1 cellular context compared by ENCODE assay signal in genomic region chr9:136799854-136800657, GRCh38.
TF ChIP-seq lines count a peak whose summit lies in the region.

No MANE protein-coding gene starts in this region.

TF ChIP-seq in HepG2, 621 proteins besides CTCF, POLR2A, EP300 and RAD21 (continued from another document and continues in another):
- TF ChIP-seq, protein P1, sequence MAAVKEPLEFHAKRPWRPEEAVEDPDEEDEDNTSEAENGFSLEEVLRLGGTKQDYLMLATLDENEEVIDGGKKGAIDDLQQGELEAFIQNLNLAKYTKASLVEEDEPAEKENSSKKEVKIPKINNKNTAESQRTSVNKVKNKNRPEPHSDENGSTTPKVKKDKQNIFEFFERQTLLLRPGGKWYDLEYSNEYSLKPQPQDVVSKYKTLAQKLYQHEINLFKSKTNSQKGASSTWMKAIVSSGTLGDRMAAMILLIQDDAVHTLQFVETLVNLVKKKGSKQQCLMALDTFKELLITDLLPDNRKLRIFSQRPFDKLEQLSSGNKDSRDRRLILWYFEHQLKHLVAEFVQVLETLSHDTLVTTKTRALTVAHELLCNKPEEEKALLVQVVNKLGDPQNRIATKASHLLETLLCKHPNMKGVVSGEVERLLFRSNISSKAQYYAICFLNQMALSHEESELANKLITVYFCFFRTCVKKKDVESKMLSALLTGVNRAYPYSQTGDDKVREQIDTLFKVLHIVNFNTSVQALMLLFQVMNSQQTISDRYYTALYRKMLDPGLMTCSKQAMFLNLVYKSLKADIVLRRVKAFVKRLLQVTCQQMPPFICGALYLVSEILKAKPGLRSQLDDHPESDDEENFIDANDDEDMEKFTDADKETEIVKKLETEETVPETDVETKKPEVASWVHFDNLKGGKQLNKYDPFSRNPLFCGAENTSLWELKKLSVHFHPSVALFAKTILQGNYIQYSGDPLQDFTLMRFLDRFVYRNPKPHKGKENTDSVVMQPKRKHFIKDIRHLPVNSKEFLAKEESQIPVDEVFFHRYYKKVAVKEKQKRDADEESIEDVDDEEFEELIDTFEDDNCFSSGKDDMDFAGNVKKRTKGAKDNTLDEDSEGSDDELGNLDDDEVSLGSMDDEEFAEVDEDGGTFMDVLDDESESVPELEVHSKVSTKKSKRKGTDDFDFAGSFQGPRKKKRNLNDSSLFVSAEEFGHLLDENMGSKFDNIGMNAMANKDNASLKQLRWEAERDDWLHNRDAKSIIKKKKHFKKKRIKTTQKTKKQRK (IDR thresholded peaks at IDR 0.05; ENCODE audit: low read length) = no peak
- TF ChIP-seq CREB1 (IDR thresholded peaks at IDR 0.05) = no peak
- no peak for TF ChIP-seq CREB1 (CRISPR knock-in tag; IDR thresholded peaks at IDR 0.05)
- TF ChIP-seq ZNF256 (CRISPR knock-in tag; conservative IDR thresholded peaks at IDR 0.05) = no peak
- peak; percentile 61 for TF ChIP-seq SALL1 (CRISPR knock-in tag; IDR thresholded peaks at IDR 0.05)
- peak; percentile 8; the same call in 1 of the 2 replicates for TF ChIP-seq RARA (CRISPR knock-in tag; IDR thresholded peaks at IDR 0.05)
- TF ChIP-seq CBX5 (CRISPR knock-in tag; IDR thresholded peaks at IDR 0.05; ENCODE audit: borderline replicate concordance) = 0 out of 2 replicates have a peak, but pooled peaks have one; percentile 14
- TF ChIP-seq, protein P2, sequence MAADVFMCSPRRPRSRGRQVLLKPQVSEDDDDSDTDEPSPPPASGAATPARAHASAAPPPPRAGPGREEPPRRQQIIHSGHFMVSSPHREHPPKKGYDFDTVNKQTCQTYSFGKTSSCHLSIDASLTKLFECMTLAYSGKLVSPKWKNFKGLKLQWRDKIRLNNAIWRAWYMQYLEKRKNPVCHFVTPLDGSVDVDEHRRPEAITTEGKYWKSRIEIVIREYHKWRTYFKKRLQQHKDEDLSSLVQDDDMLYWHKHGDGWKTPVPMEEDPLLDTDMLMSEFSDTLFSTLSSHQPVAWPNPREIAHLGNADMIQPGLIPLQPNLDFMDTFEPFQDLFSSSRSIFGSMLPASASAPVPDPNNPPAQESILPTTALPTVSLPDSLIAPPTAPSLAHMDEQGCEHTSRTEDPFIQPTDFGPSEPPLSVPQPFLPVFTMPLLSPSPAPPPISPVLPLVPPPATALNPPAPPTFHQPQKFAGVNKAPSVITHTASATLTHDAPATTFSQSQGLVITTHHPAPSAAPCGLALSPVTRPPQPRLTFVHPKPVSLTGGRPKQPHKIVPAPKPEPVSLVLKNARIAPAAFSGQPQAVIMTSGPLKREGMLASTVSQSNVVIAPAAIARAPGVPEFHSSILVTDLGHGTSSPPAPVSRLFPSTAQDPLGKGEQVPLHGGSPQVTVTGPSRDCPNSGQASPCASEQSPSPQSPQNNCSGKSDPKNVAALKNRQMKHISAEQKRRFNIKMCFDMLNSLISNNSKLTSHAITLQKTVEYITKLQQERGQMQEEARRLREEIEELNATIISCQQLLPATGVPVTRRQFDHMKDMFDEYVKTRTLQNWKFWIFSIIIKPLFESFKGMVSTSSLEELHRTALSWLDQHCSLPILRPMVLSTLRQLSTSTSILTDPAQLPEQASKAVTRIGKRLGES (CRISPR knock-in tag; IDR thresholded peaks at IDR 0.05; ENCODE audit: borderline replicate concordance) = peak; percentile 36; the same call in 1 of the 2 replicates
- TF ChIP-seq SIN3A (IDR thresholded peaks at IDR 0.05; ENCODE audit: borderline replicate concordance, low read depth, low read length) = peak; percentile 61; the same call in 1 of the 2 replicates
- TF ChIP-seq E2F5 (CRISPR knock-in tag; conservative IDR thresholded peaks at IDR 0.05) = 0 out of 2 replicates have a peak, but pooled peaks have one; percentile 54
- no peak for TF ChIP-seq ZXDC (CRISPR knock-in tag; IDR thresholded peaks at IDR 0.05)
- TF ChIP-seq ZNF83 (CRISPR knock-in tag; IDR thresholded peaks at IDR 0.05; ENCODE audit: borderline replicate concordance) = no peak
- no peak for TF ChIP-seq PCBP1 (IDR thresholded peaks at IDR 0.05; ENCODE audit: borderline replicate concordance, low read depth, low read length)
- TF ChIP-seq, protein P3, sequence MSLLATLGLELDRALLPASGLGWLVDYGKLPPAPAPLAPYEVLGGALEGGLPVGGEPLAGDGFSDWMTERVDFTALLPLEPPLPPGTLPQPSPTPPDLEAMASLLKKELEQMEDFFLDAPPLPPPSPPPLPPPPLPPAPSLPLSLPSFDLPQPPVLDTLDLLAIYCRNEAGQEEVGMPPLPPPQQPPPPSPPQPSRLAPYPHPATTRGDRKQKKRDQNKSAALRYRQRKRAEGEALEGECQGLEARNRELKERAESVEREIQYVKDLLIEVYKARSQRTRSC (CRISPR knock-in tag; IDR thresholded peaks at IDR 0.05; ENCODE audit: low read depth) = no peak
- TF ChIP-seq HINFP (CRISPR knock-in tag; IDR thresholded peaks at IDR 0.05; ENCODE audit: low read depth) = no peak
- TF ChIP-seq YY1 (IDR thresholded peaks at IDR 0.05; ENCODE audit: insufficient read depth, insufficient replicate concordance, low read depth, low read length) = peak; percentile 66
- peak; percentile 85 for TF ChIP-seq KLF12 (CRISPR knock-in tag; IDR thresholded peaks at IDR 0.05; ENCODE audit: borderline replicate concordance)
- TF ChIP-seq ZNF180 (CRISPR knock-in tag; IDR thresholded peaks at IDR 0.05; ENCODE audit: borderline replicate concordance, low read depth) = peak; percentile 22; the same call in 1 of the 2 replicates
- TF ChIP-seq PBX3 (CRISPR knock-in tag; IDR thresholded peaks at IDR 0.05; ENCODE audit: borderline replicate concordance) = 0 out of 2 replicates have a peak, but pooled peaks have one; percentile 25
- TF ChIP-seq GATAD1 (CRISPR knock-in tag; IDR thresholded peaks at IDR 0.05) = 0 out of 2 replicates have a peak, but pooled peaks have one; percentile 29
- TF ChIP-seq SKI (IDR thresholded peaks at IDR 0.05; ENCODE audit: partially characterized antibody) = no peak
- 0 out of 2 replicates have a peak, but pooled peaks have one; percentile 0 for TF ChIP-seq THAP11 (CRISPR knock-in tag; IDR thresholded peaks at IDR 0.05)
- TF ChIP-seq HIC2 (CRISPR knock-in tag; IDR thresholded peaks at IDR 0.05; ENCODE audit: low read depth) = no peak
- TF ChIP-seq, protein P4, sequence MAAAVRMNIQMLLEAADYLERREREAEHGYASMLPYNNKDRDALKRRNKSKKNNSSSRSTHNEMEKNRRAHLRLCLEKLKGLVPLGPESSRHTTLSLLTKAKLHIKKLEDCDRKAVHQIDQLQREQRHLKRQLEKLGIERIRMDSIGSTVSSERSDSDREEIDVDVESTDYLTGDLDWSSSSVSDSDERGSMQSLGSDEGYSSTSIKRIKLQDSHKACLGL (CRISPR knock-in tag; IDR thresholded peaks at IDR 0.05) = 0 out of 2 replicates have a peak, but pooled peaks have one; percentile 20
- TF ChIP-seq ZNF136 (CRISPR knock-in tag; IDR thresholded peaks at IDR 0.05; ENCODE audit: low read depth) = no peak
- TF ChIP-seq PAX8 (CRISPR knock-in tag; IDR thresholded peaks at IDR 0.05; ENCODE audit: borderline replicate concordance) = no peak
- TF ChIP-seq ZMYM3 (CRISPR knock-in tag; IDR thresholded peaks at IDR 0.05) = no peak
- TF ChIP-seq, protein P5, sequence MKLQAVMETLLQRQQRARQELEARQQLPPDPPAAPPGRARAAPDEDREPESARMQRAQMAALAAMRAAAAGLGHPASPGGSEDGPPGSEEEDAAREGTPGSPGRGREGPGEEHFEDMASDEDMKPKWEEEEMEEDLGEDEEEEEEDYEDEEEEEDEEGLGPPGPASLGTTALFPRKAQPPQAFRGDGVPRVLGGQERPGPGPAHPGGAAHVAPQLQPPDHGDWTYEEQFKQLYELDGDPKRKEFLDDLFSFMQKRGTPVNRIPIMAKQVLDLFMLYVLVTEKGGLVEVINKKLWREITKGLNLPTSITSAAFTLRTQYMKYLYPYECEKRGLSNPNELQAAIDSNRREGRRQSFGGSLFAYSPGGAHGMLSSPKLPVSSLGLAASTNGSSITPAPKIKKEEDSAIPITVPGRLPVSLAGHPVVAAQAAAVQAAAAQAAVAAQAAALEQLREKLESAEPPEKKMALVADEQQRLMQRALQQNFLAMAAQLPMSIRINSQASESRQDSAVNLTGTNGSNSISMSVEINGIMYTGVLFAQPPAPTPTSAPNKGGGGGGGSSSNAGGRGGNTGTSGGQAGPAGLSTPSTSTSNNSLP (IDR thresholded peaks at IDR 0.05; ENCODE audit: low read depth, low read length) = no peak
- 0 out of 2 replicates have a peak, but pooled peaks have one; percentile 2 for TF ChIP-seq DMAP1 (CRISPR knock-in tag; IDR thresholded peaks at IDR 0.05)
- TF ChIP-seq REPIN1 (CRISPR knock-in tag; IDR thresholded peaks at IDR 0.05; ENCODE audit: borderline replicate concordance, low read depth) = 0 out of 2 replicates have a peak, but pooled peaks have one; percentile 27
- no peak; the same call in 1 of the 2 replicates for TF ChIP-seq ZNF670 (CRISPR knock-in tag; IDR thresholded peaks at IDR 0.05; ENCODE audit: borderline replicate concordance)
- peak; percentile 83 for TF ChIP-seq ZNF790 (CRISPR knock-in tag; IDR thresholded peaks at IDR 0.05; ENCODE audit: borderline replicate concordance)
- no peak; the same call in 1 of the 2 replicates for TF ChIP-seq ZNF20 (CRISPR knock-in tag; IDR thresholded peaks at IDR 0.05)
- TF ChIP-seq PATZ1 (CRISPR knock-in tag; IDR thresholded peaks at IDR 0.05) = peak; percentile 54; the same call in 1 of the 2 replicates
- 0 out of 2 replicates have a peak, but pooled peaks have one; percentile 33 for TF ChIP-seq ZNF232 (CRISPR knock-in tag; IDR thresholded peaks at IDR 0.05; ENCODE audit: borderline replicate concordance)
- TF ChIP-seq ZNF782 (CRISPR knock-in tag; IDR thresholded peaks at IDR 0.05; ENCODE audit: borderline replicate concordance) = no peak
